In the genomic region with DNA sequence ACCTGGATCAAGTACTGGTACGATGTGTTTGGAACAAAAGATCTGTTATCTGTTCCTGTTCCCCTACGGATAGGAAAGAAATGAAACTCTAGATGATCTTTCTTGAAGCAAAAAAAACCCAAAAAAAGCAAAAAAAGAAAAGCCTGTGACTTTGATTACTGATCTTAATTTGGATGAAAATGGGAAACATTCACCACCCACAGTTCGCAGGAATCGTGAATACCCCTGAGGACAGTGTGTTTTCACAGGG, we compare ENCODE assay signal across 26 cellular contexts.
DNase-seq lines count a peak whose midpoint lies in the region; ATAC-seq and TF ChIP-seq lines count a peak whose summit lies in the region.
"Had no signal": no experiment of that assay in that cellular context is flagged by ENCODE, and none has a peak within 500 bp of the region (broad histone marks: within the 10 kb centered on the region; RNA-seq: fewer than 3 reads in every experiment).

No MANE protein-coding gene starts in this region.

- peak overlapping the region; percentile 15; the same call in 1 of the 3 replicates for H3K4me3 Mint-ChIP-seq in GM23338
- H3K4me3 Mint-ChIP-seq: activated CD4-positive, alpha-beta T cell treated with anti-CD3 and anti-CD28 coated beads, Interleukin-2, amount 10 ng/mL, durations not matched to agents 24 days and 14 days; activated naive CD8-positive, alpha-beta T cell treated with anti-CD3 and anti-CD28 coated beads for 36 hours; CD4-positive, alpha-beta T cell; central memory CD8-positive, alpha-beta T cell; dendritic cell treated with granulocyte-macrophage colony-stimulating factor and Interleukin-4, amounts not matched to agents 40 ng/mL and 50 ng/mL, for 4 days; naive thymus-derived CD4-positive, alpha-beta T cell; stimulated activated naive B cell treated with anti-CD40 and anti-IgM and Interleukin-4, amounts not matched to agents 10 μg/mL and 1 μg/mL and 100 μg/mL, for 72 hours; T-cell had no signal

- H3K4me1 Mint-ChIP-seq in GM23338, result peaks cover 38% of the 10 kb centered on the region
- H3K4me1 Mint-ChIP-seq: activated CD4-positive, alpha-beta T cell treated with anti-CD3 and anti-CD28 coated beads, Interleukin-2, amount 10 ng/mL, durations not matched to agents 24 days and 14 days; activated naive CD8-positive, alpha-beta T cell treated with anti-CD3 and anti-CD28 coated beads for 36 hours; central memory CD8-positive, alpha-beta T cell; naive thymus-derived CD4-positive, alpha-beta T cell; T-cell had no signal

- no peaks in the 10 kb centered on the region for H3F3A ChIP-seq in GM23338 (replicated peaks; ENCODE audit: low read depth)
- peaks cover 4% of the 10 kb centered on the region for H3F3A ChIP-seq in smooth muscle cell (ENCODE audit: low read depth)

- TF ChIP-seq CTCF in GM23338 (conservative IDR thresholded peaks at IDR 0.05; ENCODE audit: low read depth in 2 of 2) (no peak), adrenal gland (IDR thresholded peaks at IDR 0.05) (no peak), smooth muscle cell (IDR thresholded peaks at IDR 0.05; ENCODE audit: borderline replicate concordance, insufficient read depth, poor library complexity, severe bottlenecking) (no peak), tibial artery (IDR thresholded peaks at IDR 0.05) (no peak)

- H3K4me1 ChIP-seq in GM23338 (ENCODE audit: insufficient read depth) (peaks cover 35% of the 10 kb centered on the region), adrenal gland (replicated peaks in 1 of 2) (peaks cover 4 to 12% of the 10 kb centered on the region in 2 donors), iPS-20b (ENCODE audit: insufficient read depth, low read length) (peaks cover 23% of the 10 kb centered on the region; the same call in 1 of the 2 replicates), smooth muscle cell (ENCODE audit: low read depth) (peaks cover 10% of the 10 kb centered on the region), tibial artery (peaks cover 0 to 3% (median 0%) of the 10 kb centered on the region in 4 donors), aorta (ENCODE audit: control insufficient read depth in 1 of 2, insufficient read depth in 2 of 2, low read length in 2 of 2) (no peaks in the 10 kb centered on the region)

- H2AFZ ChIP-seq in GM23338 (peak overlapping the region; percentile 34; the same call in 1 of the 2 replicates), smooth muscle cell (ENCODE audit: low read depth) (peak overlapping the region; percentile 12)

- H3K4me2 ChIP-seq in GM23338 (peak overlapping the region; percentile 61), smooth muscle cell (peak overlapping the region; percentile 22)

- no peaks in the 10 kb centered on the region for H3K27me3 ChIP-seq in GM23338 (ENCODE audit: insufficient read depth)
- no peaks in the 10 kb centered on the region for H3K27me3 ChIP-seq in adrenal gland
- H3K27me3 ChIP-seq in iPS-20b (ENCODE audit: insufficient read depth, low read length), result no peaks in the 10 kb centered on the region
- no peaks in the 10 kb centered on the region for H3K27me3 ChIP-seq in smooth muscle cell (ENCODE audit: low read depth)
- no peaks in the 10 kb centered on the region for H3K27me3 ChIP-seq in tibial artery
- H3K27me3 ChIP-seq in aorta (ENCODE audit: control insufficient read depth in 1 of 2, insufficient read depth in 2 of 2, low read length in 1 of 2), result no peaks in the 10 kb centered on the region
- H3K27me3 ChIP-seq in H7 (ENCODE audit: control insufficient read depth, insufficient read depth, low read length), result no peaks in the 10 kb centered on the region

- H3K9me2 ChIP-seq in GM23338 (ENCODE audit: insufficient read depth), result no peaks in the 10 kb centered on the region

- H3K36me3 ChIP-seq in GM23338 (ENCODE audit: insufficient read depth) (no peaks in the 10 kb centered on the region), adrenal gland (replicated peaks in 1 of 2) (no peaks in the 10 kb centered on the region), iPS-20b (ENCODE audit: insufficient read depth, low read depth, low read length) (no peaks in the 10 kb centered on the region), smooth muscle cell (ENCODE audit: low read depth) (no peaks in the 10 kb centered on the region), tibial artery (no peaks in the 10 kb centered on the region), aorta (ENCODE audit: control insufficient read depth in 1 of 2, insufficient read depth in 2 of 2, low read length in 1 of 2) (no peaks in the 10 kb centered on the region), H7 (replicated peaks; ENCODE audit: control insufficient read depth, insufficient read depth, low read length) (no peaks in the 10 kb centered on the region)
- H3K36me3 ChIP-seq: HAP-1 had no signal

- DNase-seq in GM23338 (ENCODE audit: low spot score), result no peak
- DNase-seq in adrenal gland, result no peak
- no peak for DNase-seq in smooth muscle cell (lab: John Stamatoyannopoulos, UW; ENCODE audit: unreplicated experiment)
- DNase-seq in tibial artery, result no peak
- DNase-seq in aorta, result no peak
- no peak for DNase-seq in H7
- DNase-seq: activated CD4-positive, alpha-beta T cell treated with anti-CD3 and anti-CD28 coated beads, Interleukin-2, amount 10 ng/mL, durations not matched to agents 24 days and 14 days; activated CD8-positive, alpha-beta memory T cell treated with anti-CD3 and anti-CD28 coated beads for 24 hours; activated gamma-delta T cell; activated naive CD8-positive, alpha-beta T cell treated with anti-CD3 and anti-CD28 coated beads for 36 hours; activated T-cell treated with anti-CD3 and anti-CD28 coated beads for 4 hours; CD4-positive, alpha-beta T cell; naive thymus-derived CD4-positive, alpha-beta T cell; NCI-H146; NCI-H2107; NCI-H446; NCI-H748 treated with DMSO at 0.1 percent for 48 hours; occipital lobe; SIG-M5; stimulated activated naive B cell treated with anti-CD40 and anti-IgM and Interleukin-4, amounts not matched to agents 10 μg/mL and 1 μg/mL and 100 μg/mL, for 72 hours; T-cell had no signal

- H3K9ac ChIP-seq in iPS-20b (ENCODE audit: low read depth, low read length) (no peak overlapping the region), smooth muscle cell (ENCODE audit: low read depth) (no peak overlapping the region)

- peak overlapping the region; percentile 74 for H3K27ac Mint-ChIP-seq in GM23338
- H3K27ac Mint-ChIP-seq: activated CD4-positive, alpha-beta T cell treated with anti-CD3 and anti-CD28 coated beads, Interleukin-2, amount 10 ng/mL, durations not matched to agents 24 days and 14 days; activated naive CD8-positive, alpha-beta T cell treated with anti-CD3 and anti-CD28 coated beads for 36 hours; CD4-positive, alpha-beta T cell; dendritic cell treated with granulocyte-macrophage colony-stimulating factor and Interleukin-4, amounts not matched to agents 40 ng/mL and 50 ng/mL, for 4 days; naive thymus-derived CD4-positive, alpha-beta T cell; stimulated activated naive B cell treated with anti-CD40 and anti-IgM and Interleukin-4, amounts not matched to agents 10 μg/mL and 1 μg/mL and 100 μg/mL, for 72 hours; T-cell had no signal

- H4K20me1 ChIP-seq in GM23338 (replicated peaks; ENCODE audit: insufficient read depth) (no peaks in the 10 kb centered on the region), smooth muscle cell (ENCODE audit: low read depth) (no peaks in the 10 kb centered on the region)

- ATAC-seq in GM23338 (no peak; the same call in 2 of the 3 replicates), HG03354 (IDR thresholded peaks at IDR 0.05; ENCODE audit: poor library complexity, severe bottlenecking, unreplicated experiment) (no peak), aorta (ENCODE audit: low FRiP score) (no peak)
- ATAC-seq: naive thymus-derived CD4-positive, alpha-beta T cell; stimulated activated naive B cell treated with anti-CD40 and anti-IgM and Interleukin-4, amounts not matched to agents 10 μg/mL and 1 μg/mL and 100 μg/mL, for 72 hours had no signal

- H3K9me3 Mint-ChIP-seq in GM23338, result peaks cover 6% of the 10 kb centered on the region; the same call in 2 of the 3 replicates
- H3K9me3 Mint-ChIP-seq: CD4-positive, alpha-beta T cell had no signal

- no peaks in the 10 kb centered on the region for H3K79me2 ChIP-seq in GM23338 (replicated peaks; ENCODE audit: insufficient read depth)
- H3K79me2 ChIP-seq in smooth muscle cell (ENCODE audit: low read depth), result no peaks in the 10 kb centered on the region

- peaks cover 3% of the 10 kb centered on the region; the same call in 1 of the 3 replicates for H3K36me3 Mint-ChIP-seq in GM23338 (ENCODE audit: low read depth)
- H3K36me3 Mint-ChIP-seq: activated naive CD8-positive, alpha-beta T cell treated with anti-CD3 and anti-CD28 coated beads for 36 hours; naive thymus-derived CD4-positive, alpha-beta T cell; stimulated activated naive B cell treated with anti-CD40 and anti-IgM and Interleukin-4, amounts not matched to agents 10 μg/mL and 1 μg/mL and 100 μg/mL, for 72 hours; T-cell had no signal

- H3K27ac ChIP-seq in GM23338 (ENCODE audit: low read depth), result peak overlapping the region; percentile 16; the same call in 1 of the 2 replicates
- peak overlapping the region in 4 of 5 donors; percentile 64 to 81 (median 71) for H3K27ac ChIP-seq in adrenal gland
- H3K27ac ChIP-seq in iPS-20b (ENCODE audit: low read length), result no peak overlapping the region
- H3K27ac ChIP-seq in smooth muscle cell (ENCODE audit: low read depth), result peak overlapping the region; percentile 72
- no peak overlapping the region for H3K27ac ChIP-seq in tibial artery
- no peak overlapping the region for H3K27ac ChIP-seq in aorta (ENCODE audit: low read depth in 1 of 2, low read length in 2 of 2)

- H3K4me3 ChIP-seq in GM23338, result peak overlapping the region; percentile 19; the same call in 1 of the 2 replicates
- H3K4me3 ChIP-seq in adrenal gland, result no peak overlapping the region
- H3K4me3 ChIP-seq in iPS-20b (ENCODE audit: low read length), result peak overlapping the region; percentile 34; the same call in 1 of the 2 replicates
- no peak overlapping the region for H3K4me3 ChIP-seq in smooth muscle cell
- H3K4me3 ChIP-seq in tibial artery, result no peak overlapping the region
- no peak overlapping the region for H3K4me3 ChIP-seq in aorta (ENCODE audit: low read length in 2 of 2)
- H3K4me3 ChIP-seq in H7 (ENCODE audit: insufficient read depth, low read depth, low read length), result no peak overlapping the region
- H3K4me3 ChIP-seq: HAP-1 had no signal

- no peaks in the 10 kb centered on the region for H3K9me3 ChIP-seq in adrenal gland (replicated peaks in 1 of 3)
- H3K9me3 ChIP-seq in iPS-20b (ENCODE audit: insufficient read depth, low read depth, low read length), result peaks cover 3% of the 10 kb centered on the region; the same call in 1 of the 2 replicates
- no peaks in the 10 kb centered on the region for H3K9me3 ChIP-seq in smooth muscle cell (replicated peaks; ENCODE audit: low read depth)
- H3K9me3 ChIP-seq in tibial artery, result no peaks in the 10 kb centered on the region
- peaks cover 4% of the 10 kb centered on the region for H3K9me3 ChIP-seq in aorta (ENCODE audit: control insufficient read depth, low read length)
- H3K9me3 ChIP-seq: HAP-1 had no signal

- 68 to 80% (median 69%) methylated on average over 4 of the region's 4 CpGs for WGBS in adrenal gland, 4 donors
- 59% methylated on average over 4 of the region's 4 CpGs for WGBS in smooth muscle cell (ENCODE audit: low lambda C conversion rate)
- WGBS in aorta, 2 donors, result 38 to 45% methylated on average over 4 of the region's 4 CpGs

- no peak for TF ChIP-seq POLR2A in adrenal gland (IDR thresholded peaks at IDR 0.05)

- intact Hi-C loops in adrenal gland (cut with DNase I), result no loop called here
- intact Hi-C loops in tibial artery (cut with DNase I; ENCODE audit: low total_unique reads), result no loop called here
- intact Hi-C loops in aorta (cut with DNase I), result no loop called here

- no peaks in the 10 kb centered on the region for H3K27me3 Mint-ChIP-seq in GM23338 (ENCODE audit: insufficient read depth, low read depth, poor library complexity)
- H3K27me3 Mint-ChIP-seq: activated naive CD8-positive, alpha-beta T cell treated with anti-CD3 and anti-CD28 coated beads for 36 hours; CD4-positive, alpha-beta T cell; central memory CD8-positive, alpha-beta T cell; dendritic cell treated with granulocyte-macrophage colony-stimulating factor and Interleukin-4, amounts not matched to agents 40 ng/mL and 50 ng/mL, for 4 days; stimulated activated naive B cell treated with anti-CD40 and anti-IgM and Interleukin-4, amounts not matched to agents 10 μg/mL and 1 μg/mL and 100 μg/mL, for 72 hours; T-cell had no signal

Comparison
In these comparisons a context has a peak if more than half of its experiments do, and no peak if none do; other contexts are left out.
1. H3K27ac ChIP-seq: peak in GM23338 (single experiment), adrenal gland (4 of 5) and smooth muscle cell (single experiment); none in iPS-20b (single experiment), tibial artery (0 of 2) and aorta (0 of 2).
2. H3K4me3 ChIP-seq: peak in GM23338 (single experiment) and iPS-20b (single experiment); none in adrenal gland (0 of 4), smooth muscle cell (single experiment), tibial artery (0 of 2), aorta (0 of 2) and H7 (single experiment).